Comparison of ENCODE assay signal across 9 cellular contexts in genomic region chr2:15943914-15944313, GRCh38. TPM values are rescaled to one million over a fixed set of nuclear protein-coding genes. Genes with fewer than 3 reads are reported as not detected.
DNase-seq lines count a peak whose midpoint lies in the region; ATAC-seq and TF ChIP-seq lines count a peak whose summit lies in the region.
"Had no signal": no experiment of that assay in that cellular context is flagged by ENCODE, and none has a peak within 500 bp of the region (broad histone marks: within the 10 kb centered on the region; RNA-seq: fewer than 3 reads in every experiment).

No MANE protein-coding gene starts in this region.

- peaks cover 22% of the 10 kb centered on the region for H3K4me1 Mint-ChIP-seq in Calu3 (ENCODE audit: low read depth, unreplicated experiment)
- H3K4me1 Mint-ChIP-seq in endothelial cell (ENCODE audit: unreplicated experiment): peaks cover 12% of the 10 kb centered on the region
- H3K4me1 Mint-ChIP-seq in naive thymus-derived CD4-positive, alpha-beta T cell: peaks cover 7 to 40% (median 31%) of the 10 kb centered on the region in 7 donors

- H3K36me3 Mint-ChIP-seq in Calu3 (ENCODE audit: insufficient read depth, unreplicated experiment): peaks cover 41% of the 10 kb centered on the region
- peaks cover 3% of the 10 kb centered on the region for H3K36me3 Mint-ChIP-seq in endothelial cell (ENCODE audit: low read depth, unreplicated experiment)
- H3K36me3 Mint-ChIP-seq in naive thymus-derived CD4-positive, alpha-beta T cell: no peaks in the 10 kb centered on the region

- no peaks in the 10 kb centered on the region for H3K9me3 Mint-ChIP-seq in Calu3 (ENCODE audit: low read depth, unreplicated experiment)
- no peaks in the 10 kb centered on the region for H3K9me3 Mint-ChIP-seq in endothelial cell (ENCODE audit: unreplicated experiment)
- H3K9me3 Mint-ChIP-seq in naive thymus-derived CD4-positive, alpha-beta T cell: peaks cover 0 to 2% (median 0%) of the 10 kb centered on the region in 11 donors

- H3K27ac Mint-ChIP-seq in Calu3 (ENCODE audit: unreplicated experiment) (no peak overlapping the region), endothelial cell (ENCODE audit: unreplicated experiment) (peak overlapping the region; percentile 72)
- peak overlapping the region in 3 of 9 donors; percentile 33 to 72 (median 58) for H3K27ac Mint-ChIP-seq in naive thymus-derived CD4-positive, alpha-beta T cell

- BruUV-seq in Calu3 (replicated peaks; lab: Mats Ljungman, UMichigan): TSS peak; percentile 20

- H3K36me3 ChIP-seq in naive thymus-derived CD4-positive, alpha-beta T cell (ENCODE audit: control insufficient read depth in 2 of 3, insufficient read depth in 3 of 3, low read length in 3 of 3): no peaks in the 10 kb centered on the region

- H3K4me3 Mint-ChIP-seq in Calu3 (ENCODE audit: low read depth, unreplicated experiment) (peak overlapping the region; percentile 99), endothelial cell (ENCODE audit: unreplicated experiment) (peak overlapping the region; percentile 93)
- peak overlapping the region in 9 of 10 donors; percentile 72 to 84 (median 79) for H3K4me3 Mint-ChIP-seq in naive thymus-derived CD4-positive, alpha-beta T cell

- DNase-seq in Calu3: no peak
- peak; percentile 84 for DNase-seq in NCI-H1694 treated with DMSO at 0.1 percent for 48 hours (lab: John Stamatoyannopoulos, UW)
- DNase-seq in endothelial cell (ENCODE audit: low spot score): no peak
- DNase-seq in naive thymus-derived CD4-positive, alpha-beta T cell: peak in 6 of 9 donors; percentile 23 to 59 (median 48)
- no peak for DNase-seq in activated CD4-positive, CD25-positive, alpha-beta regulatory T cell treated with anti-CD3 and anti-CD28 coated beads, Interleukin-2, amount 50 U/mL, for 72 hours
- no peak for DNase-seq in stimulated activated CD4-positive, alpha-beta T cell treated with anti-CD3 and anti-CD28 coated beads, Interleukin-2, amount 100 ng/mL, for 24 hours
- DNase-seq: GM23248 had no signal

- H3K4me1 ChIP-seq in naive thymus-derived CD4-positive, alpha-beta T cell (ENCODE audit: control insufficient read depth in 2 of 2, insufficient read depth in 2 of 2, low read length in 2 of 2): peaks cover 0 to 25% of the 10 kb centered on the region in 2 donors

- H3K4me3 ChIP-seq in naive thymus-derived CD4-positive, alpha-beta T cell (ENCODE audit: low read length): no peak overlapping the region
- H3K4me3 ChIP-seq: GM23248 had no signal

- no peaks in the 10 kb centered on the region for H3K9me3 ChIP-seq in naive thymus-derived CD4-positive, alpha-beta T cell (ENCODE audit: control insufficient read depth in 2 of 3, low read length in 3 of 3)

- H3K27me3 Mint-ChIP-seq in Calu3 (ENCODE audit: unreplicated experiment) (no peaks in the 10 kb centered on the region), endothelial cell (ENCODE audit: unreplicated experiment) (peaks cover 4% of the 10 kb centered on the region)
- H3K27me3 Mint-ChIP-seq in naive thymus-derived CD4-positive, alpha-beta T cell: peaks cover 15 to 54% (median 32%) of the 10 kb centered on the region in 5 donors

- no peak overlapping the region for H3K27ac ChIP-seq in naive thymus-derived CD4-positive, alpha-beta T cell (ENCODE audit: low read depth, low read length)
- H3K27ac ChIP-seq: GM23248 had no signal

- no peak for ATAC-seq in naive thymus-derived CD4-positive, alpha-beta T cell
- no peak for ATAC-seq in HG03457 (IDR thresholded peaks at IDR 0.05; ENCODE audit: unreplicated experiment)
- ATAC-seq in HG02973 (IDR thresholded peaks at IDR 0.05; ENCODE audit: unreplicated experiment): no peak

- intact Hi-C loops in Calu3 (cut with micrococcal nuclease; ENCODE audit: unreplicated experiment): loop anchor here (2.0 to 5.0 kb wide), 8 partner anchors 21 to 663 kb away; no protein-coding TSS in a partner anchor
- intact Hi-C loops in naive thymus-derived CD4-positive, alpha-beta T cell (cut with micrococcal nuclease): loop anchor here in 1 of 2 donors (1.0 kb wide), 1 partner anchor 21 kb away; no protein-coding TSS in a partner anchor

- H3K27me3 ChIP-seq in naive thymus-derived CD4-positive, alpha-beta T cell (ENCODE audit: control insufficient read depth in 2 of 2, insufficient read depth in 2 of 2, low read length in 2 of 2): peaks cover 0 to 6% of the 10 kb centered on the region in 2 donors

- CTCF ChIA-PET in Calu3 (lab: Charles Lee): interaction anchor here (0.9 kb wide), 1 partner anchor 338 kb away, joined by 3 read pairs; no protein-coding TSS in a partner anchor
- CTCF ChIA-PET in naive thymus-derived CD4-positive, alpha-beta T cell (lab: Charles Lee): interaction anchor here (0.6 to 2.2 kb wide), 5 partner anchors 22 to 771 kb away, joined by 3 to 8 read pairs (median 5); no protein-coding TSS in a partner anchor

- POLR2A ChIA-PET in naive thymus-derived CD4-positive, alpha-beta T cell (lab: Charles Lee): interaction anchor here (0.6 to 2.0 kb wide), 2 partner anchors 22 to 400 kb away, joined by 3 to 15 read pairs; no protein-coding TSS in a partner anchor

- TF ChIP-seq CTCF in Calu3 (IDR thresholded peaks at IDR 0.05; ENCODE audit: unreplicated experiment): no peak
- TF ChIP-seq CTCF in endothelial cell (IDR thresholded peaks at IDR 0.05; ENCODE audit: unreplicated experiment): no peak

RNA-seq across cellular contexts. Expression of gene MYCN, which starts 3.6 kb away (rescaled TPM):
- total RNA-seq in Calu3 (2022) (5.5 and 8.7 TPM in 2 replicates), endothelial cell (ENCODE audit: unreplicated experiment) (8.5 TPM)
- 1 to 10 TPM in 1 of 5 experiments, under 1 TPM in 3, not detected in 1; 0.21 to 2.3 (median 0.47) TPM for total RNA-seq in naive thymus-derived CD4-positive, alpha-beta T cell
- not detected for polyA plus RNA-seq in naive thymus-derived CD4-positive, alpha-beta T cell
- total RNA-seq: GM23248 had no signal
- polyA plus RNA-seq: GM23248 had no signal

Comparison
In these comparisons a context has a peak if more than half of its experiments do, and no peak if none do; other contexts are left out.
1. DNase-seq: peak in NCI-H1694 treated with DMSO at 0.1 percent for 48 hours (single experiment) and naive thymus-derived CD4-positive, alpha-beta T cell (6 of 9); none in Calu3 (single experiment), endothelial cell (single experiment), activated CD4-positive, CD25-positive, alpha-beta regulatory T cell treated with anti-CD3 and anti-CD28 coated beads, Interleukin-2, amount 50 U/mL, for 72 hours (single experiment) and stimulated activated CD4-positive, alpha-beta T cell treated with anti-CD3 and anti-CD28 coated beads, Interleukin-2, amount 100 ng/mL, for 24 hours (0 of 2).
2. Peak in every context shown above with its lines, with median percentiles within 50 percentile points of each other: H3K4me3 Mint-ChIP-seq.